Comparison of ENCODE assay signal across 1 cellular context in the genomic region with DNA sequence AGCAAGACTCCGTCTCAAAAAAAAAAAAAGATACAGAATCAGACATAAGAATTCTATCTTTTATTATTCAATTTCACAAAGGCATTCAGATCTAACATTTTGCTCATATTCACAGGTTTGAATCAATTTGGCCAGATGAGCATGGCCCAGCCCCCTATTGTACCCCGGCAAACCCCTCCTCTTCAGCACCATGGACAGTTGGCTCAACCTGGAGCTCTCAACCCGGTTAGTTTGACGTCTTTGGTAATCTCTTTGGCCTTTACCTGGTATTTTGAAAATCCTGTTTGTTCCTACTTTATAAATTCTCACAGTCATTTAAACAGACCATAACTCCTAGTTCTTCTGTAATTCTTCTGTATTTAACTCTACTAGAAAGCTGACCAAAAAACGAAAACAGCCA.
TF ChIP-seq lines count a peak whose summit lies in the region.

No MANE protein-coding gene starts in this region.

TF ChIP-seq in HCT116, 20 proteins besides CTCF, POLR2A, EP300 and RAD21:
- TF ChIP-seq, protein P1, sequence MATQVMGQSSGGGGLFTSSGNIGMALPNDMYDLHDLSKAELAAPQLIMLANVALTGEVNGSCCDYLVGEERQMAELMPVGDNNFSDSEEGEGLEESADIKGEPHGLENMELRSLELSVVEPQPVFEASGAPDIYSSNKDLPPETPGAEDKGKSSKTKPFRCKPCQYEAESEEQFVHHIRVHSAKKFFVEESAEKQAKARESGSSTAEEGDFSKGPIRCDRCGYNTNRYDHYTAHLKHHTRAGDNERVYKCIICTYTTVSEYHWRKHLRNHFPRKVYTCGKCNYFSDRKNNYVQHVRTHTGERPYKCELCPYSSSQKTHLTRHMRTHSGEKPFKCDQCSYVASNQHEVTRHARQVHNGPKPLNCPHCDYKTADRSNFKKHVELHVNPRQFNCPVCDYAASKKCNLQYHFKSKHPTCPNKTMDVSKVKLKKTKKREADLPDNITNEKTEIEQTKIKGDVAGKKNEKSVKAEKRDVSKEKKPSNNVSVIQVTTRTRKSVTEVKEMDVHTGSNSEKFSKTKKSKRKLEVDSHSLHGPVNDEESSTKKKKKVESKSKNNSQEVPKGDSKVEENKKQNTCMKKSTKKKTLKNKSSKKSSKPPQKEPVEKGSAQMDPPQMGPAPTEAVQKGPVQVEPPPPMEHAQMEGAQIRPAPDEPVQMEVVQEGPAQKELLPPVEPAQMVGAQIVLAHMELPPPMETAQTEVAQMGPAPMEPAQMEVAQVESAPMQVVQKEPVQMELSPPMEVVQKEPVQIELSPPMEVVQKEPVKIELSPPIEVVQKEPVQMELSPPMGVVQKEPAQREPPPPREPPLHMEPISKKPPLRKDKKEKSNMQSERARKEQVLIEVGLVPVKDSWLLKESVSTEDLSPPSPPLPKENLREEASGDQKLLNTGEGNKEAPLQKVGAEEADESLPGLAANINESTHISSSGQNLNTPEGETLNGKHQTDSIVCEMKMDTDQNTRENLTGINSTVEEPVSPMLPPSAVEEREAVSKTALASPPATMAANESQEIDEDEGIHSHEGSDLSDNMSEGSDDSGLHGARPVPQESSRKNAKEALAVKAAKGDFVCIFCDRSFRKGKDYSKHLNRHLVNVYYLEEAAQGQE (IDR thresholded peaks at IDR 0.05; ENCODE audit: low read depth): peak; percentile 44
- TF ChIP-seq EZH2phosphoT487 (IDR thresholded peaks at IDR 0.05; ENCODE audit: borderline replicate concordance): no peak
